In genomic region chr6:80932364-80932763, GRCh38 we compare ENCODE assay signal across 24 cellular contexts.
DNase-seq lines count a peak whose midpoint lies in the region; ATAC-seq and TF ChIP-seq lines count a peak whose summit lies in the region.
"Had no signal": no experiment of that assay in that cellular context is flagged by ENCODE, and none has a peak within 500 bp of the region (broad histone marks: within the 10 kb centered on the region; RNA-seq: fewer than 3 reads in every experiment).

No MANE protein-coding gene starts in this region.

- H3K4me2 ChIP-seq in fibroblast of lung (ENCODE audit: extremely low read depth, insufficient read depth, low read length): no peak overlapping the region

- H3K36me3 ChIP-seq in fibroblast of lung (ENCODE audit: control insufficient read depth, insufficient read depth, low read length): no peaks in the 10 kb centered on the region
- no peaks in the 10 kb centered on the region for H3K36me3 ChIP-seq in gastrocnemius medialis
- H3K36me3 ChIP-seq: Peyer's patch, upper lobe of right lung had no signal

- intact Hi-C loops in gastrocnemius medialis (cut with DNase I; ENCODE audit: low total_unique reads): no loop called here

- no peaks in the 10 kb centered on the region for H3K79me2 ChIP-seq in fibroblast of lung (ENCODE audit: control insufficient read depth, insufficient read depth, low read length)

- H2AFZ ChIP-seq in fibroblast of lung (ENCODE audit: low read length): no peak overlapping the region

- H3K9ac ChIP-seq in fibroblast of lung (ENCODE audit: insufficient read depth, low read length): no peak overlapping the region

- no peaks in the 10 kb centered on the region for H4K20me1 ChIP-seq in fibroblast of lung (ENCODE audit: control insufficient read depth, extremely low read depth, insufficient read depth, low read length)

- H3K4me3 ChIP-seq in fibroblast of lung (replicated peaks in 1 of 4; ENCODE audit: control extremely low read depth in 1 of 4, insufficient read depth in 1 of 4, low read depth in 3 of 4, low read length in 4 of 4) (no peak overlapping the region), skeletal muscle cell (ENCODE audit: low read depth, low read length) (no peak overlapping the region), gastrocnemius medialis (no peak overlapping the region)
- H3K4me3 ChIP-seq: coronary artery, Peyer's patch, upper lobe of right lung had no signal

- H3K9me3 ChIP-seq in fibroblast of lung (ENCODE audit: control insufficient read depth, insufficient read depth, low read depth, low read length): no peaks in the 10 kb centered on the region
- no peaks in the 10 kb centered on the region for H3K9me3 ChIP-seq in gastrocnemius medialis
- H3K9me3 ChIP-seq: Peyer's patch, upper lobe of right lung had no signal

- DNase-seq in GM04503 (ENCODE audit: low read depth) (peak; percentile 0), M059J (ENCODE audit: low read depth) (peak; percentile 33), fibroblast of lung (ENCODE audit: low read depth in 2 of 2) (peak; percentile 83 to 87), skeletal muscle cell (ENCODE audit: low read depth) (peak; percentile 64), gastrocnemius medialis (no peak), AG08395 (ENCODE audit: low spot score) (no peak), HT-29 (ENCODE audit: low spot score) (no peak)
- DNase-seq: activated CD4-positive, alpha-beta T cell treated with anti-CD3 and anti-CD28 coated beads, Interleukin-2, amount 50 U/mL, for 48 hours; activated T-cell treated with anti-CD3 and anti-CD28 coated beads, Interleukin-2, amount 50 U/mL, for 48 hours; effector memory CD8-positive, alpha-beta T cell; immature natural killer cell; Kasumi-1; NCI-H1436 treated with DMSO at 0.1 percent for 48 hours; NCI-H2107; NCI-H748 treated with DMSO at 0.1 percent for 48 hours; nephron progenitor cell; Peyer's patch; SHP77 treated with DMSO at 0.1 percent for 48 hours; stimulated activated naive CD4-positive, alpha-beta T cell treated with Interleukin-2 at 50 U/mL for 16 hours; upper lobe of right lung had no signal

- TF ChIP-seq CTCF in fibroblast of lung (conservative IDR thresholded peaks at IDR 0.05 in 1 of 2, IDR thresholded peaks at IDR 0.05 in 1 of 2; ENCODE audit: low read depth in 1 of 2, low read length in 2 of 2) (no peak), gastrocnemius medialis (IDR thresholded peaks at IDR 0.05 in 4 of 5, conservative IDR thresholded peaks at IDR 0.05 in 1 of 5) (no peak)

- in situ Hi-C loops in gastrocnemius medialis (cut with MboI; ENCODE audit: low sequenced_read_pairs in 4 of 4): no loop called here

- TF ChIP-seq POLR2A in gastrocnemius medialis (IDR thresholded peaks at IDR 0.05): no peak

- ATAC-seq in HG03108 (IDR thresholded peaks at IDR 0.05; ENCODE audit: unreplicated experiment) (no peak), gastrocnemius medialis (no peak)
- ATAC-seq: activated CD4-positive, CD25-positive, alpha-beta regulatory T cell treated with anti-CD3 and anti-CD28 coated beads, Interleukin-2, amount 50 U/mL, for 24 hours; effector memory CD8-positive, alpha-beta T cell; left lobe of liver; upper lobe of right lung had no signal

- no peaks in the 10 kb centered on the region for H3K4me1 ChIP-seq in fibroblast of lung (ENCODE audit: control insufficient read depth, extremely low read depth, insufficient read depth, low read length)
- no peaks in the 10 kb centered on the region for H3K4me1 ChIP-seq in gastrocnemius medialis
- H3K4me1 ChIP-seq: Peyer's patch, upper lobe of right lung had no signal

- H3K27ac ChIP-seq in fibroblast of lung (ENCODE audit: insufficient read depth, low read length) (no peak overlapping the region), gastrocnemius medialis (no peak overlapping the region)
- H3K27ac ChIP-seq: coronary artery, Peyer's patch, upper lobe of right lung had no signal

- H3K27me3 ChIP-seq in fibroblast of lung (ENCODE audit: control insufficient read depth, insufficient read depth, low read length) (no peaks in the 10 kb centered on the region), gastrocnemius medialis (no peaks in the 10 kb centered on the region)
- H3K27me3 ChIP-seq: Peyer's patch, upper lobe of right lung had no signal

Comparison
In these comparisons a context has a peak if more than half of its experiments do, and no peak if none do; other contexts are left out.
1. DNase-seq: peak in GM04503 (single experiment), M059J (single experiment), fibroblast of lung (2 of 2) and skeletal muscle cell (single experiment); none in gastrocnemius medialis (0 of 2), AG08395 (single experiment) and HT-29 (single experiment).